Comparison of ENCODE assay signal across 23 cellular contexts in genomic region chr4:31146366-31146765, GRCh38.
DNase-seq lines count a peak whose midpoint lies in the region; ATAC-seq, FAIRE-seq and TF ChIP-seq lines count a peak whose summit lies in the region.
"Had no signal": no experiment of that assay in that cellular context is flagged by ENCODE, and none has a peak within 500 bp of the region (broad histone marks: within the 10 kb centered on the region; RNA-seq: fewer than 3 reads in every experiment).

No MANE protein-coding gene starts in this region.

- H3K9ac ChIP-seq in PC-3 (ENCODE audit: low read length), result no peak overlapping the region
- H3K9ac ChIP-seq: KMS-11 had no signal

- 1% methylated on average over 6 of the region's 6 CpGs for WGBS in A549 (ENCODE audit: missing lambda C conversion rate)
- 12 to 18% methylated on average over 6 of the region's 6 CpGs for WGBS in pancreas, 2 donors

- POLR2A ChIA-PET in A549 (lab: Yijun Ruan, JAX) (no interaction called here), PC-3 (lab: Charles Lee; ENCODE audit: unreplicated experiment) (no interaction called here)

- H3K27me3 ChIP-seq in PC-3 (ENCODE audit: low read length), result no peaks in the 10 kb centered on the region
- no peaks in the 10 kb centered on the region for H3K27me3 ChIP-seq in pancreas
- H3K27me3 ChIP-seq: BE2C, SJSA1 had no signal

- BruUV-seq in PC-3 (replicated peaks; lab: Mats Ljungman, UMichigan), result no TSS peak

- H3K4me2 ChIP-seq in A549 (peak overlapping the region; percentile 30), PC-3 (ENCODE audit: low read length) (no peak overlapping the region)
- H3K4me2 ChIP-seq: KMS-11 had no signal

- TF ChIP-seq CTCF in A549 (IDR thresholded peaks at IDR 0.05), result no peak
- no peak for TF ChIP-seq CTCF in PC-3 (conservative IDR thresholded peaks at IDR 0.05; ENCODE audit: low read depth, low read length)
- TF ChIP-seq CTCF in fibroblast of pulmonary artery (IDR thresholded peaks at IDR 0.05; ENCODE audit: low read length, missing control alignments), result no peak
- no peak for TF ChIP-seq CTCF in pancreas (IDR thresholded peaks at IDR 0.05)
- TF ChIP-seq CTCF in chondrocyte (IDR thresholded peaks at IDR 0.05), result no peak

- peaks cover 4% of the 10 kb centered on the region; the same call in 1 of the 3 replicates for H3K4me1 ChIP-seq in A549
- H3K4me1 ChIP-seq in PC-3 (ENCODE audit: insufficient read depth, low read length), result no peaks in the 10 kb centered on the region
- peaks cover 0 to 14% (median 4%) of the 10 kb centered on the region in 3 donors for H3K4me1 ChIP-seq in pancreas
- H3K4me1 ChIP-seq: BE2C, SJSA1 had no signal

- H3K9me3 ChIP-seq in A549 (no peaks in the 10 kb centered on the region), PC-3 (ENCODE audit: low read length) (no peaks in the 10 kb centered on the region), pancreas (no peaks in the 10 kb centered on the region)
- H3K9me3 ChIP-seq: BE2C, SJSA1 had no signal

- no peaks in the 10 kb centered on the region for H3K9me3 Mint-ChIP-seq in chondrocyte (ENCODE audit: low read depth)

- H3F3A ChIP-seq in PC-3 (ENCODE audit: low read length, unreplicated experiment), result no peaks in the 10 kb centered on the region

- FAIRE-seq in A549 (lab: Jason Lieb, UNC) (no peak), pancreas (lab: Jason Lieb, UNC) (peak; percentile 26)
- FAIRE-seq: GM12891 had no signal

- no peak for TF ChIP-seq EP300 in A549 (IDR thresholded peaks at IDR 0.05)

- H2AFZ ChIP-seq in PC-3 (ENCODE audit: low read length), result no peak overlapping the region

- no peak for TF ChIP-seq POLR2A in A549 (IDR thresholded peaks at IDR 0.05; ENCODE audit: low read length)

- no peak for ATAC-seq in A549
- peak; percentile 64 for ATAC-seq in PC-3
- peak; percentile 88 to 99 (median 91) for ATAC-seq in pancreas
- ATAC-seq: Right ventricle myocardium inferior had no signal

- no peak overlapping the region for H3K4me3 Mint-ChIP-seq in chondrocyte (ENCODE audit: unreplicated experiment)
- H3K4me3 Mint-ChIP-seq: HFFc6 had no signal

- no peak for TF ChIP-seq RAD21 in A549 (conservative IDR thresholded peaks at IDR 0.05 in 1 of 2, IDR thresholded peaks at IDR 0.05 in 1 of 2)

- H3K27ac ChIP-seq in A549 (no peak overlapping the region; a peak in 1 of 6 replicates), PC-3 (ENCODE audit: low read length) (no peak overlapping the region), pancreas (peak overlapping the region in 1 of 4 donors; percentile 7)
- H3K27ac ChIP-seq: HL-60, KMS-11, SJSA1 had no signal

- H3K79me2 ChIP-seq in PC-3 (ENCODE audit: low read length), result no peaks in the 10 kb centered on the region

- H3K27ac Mint-ChIP-seq in chondrocyte (ENCODE audit: unreplicated experiment), result no peak overlapping the region
- H3K27ac Mint-ChIP-seq: HFFc6 had no signal

- peak; percentile 1 to 23 for DNase-seq in A549 (ENCODE audit: low read depth in 1 of 2, low spot score in 1 of 2)
- peak; percentile 42 for DNase-seq in PC-3
- peak; percentile 7 for DNase-seq in fibroblast of pulmonary artery (ENCODE audit: low read depth)
- no peak for DNase-seq in pancreas
- no peak for DNase-seq in NCI-H524 (lab: John Stamatoyannopoulos, UW)
- DNase-seq in NCI-H2171 (lab: John Stamatoyannopoulos, UW), result no peak
- no peak for DNase-seq in 8988T
- DNase-seq in chondrocyte (ENCODE audit: low spot score), result no peak
- DNase-seq: BE2C, DND-41, H7, HFFc6, NCI-H1105, NCI-H146, NCI-H2029, NCI-H345, NCI-H524 treated with DMSO at 0.1 percent for 48 hours, OCI-M1 had no signal

- H3K4me1 Mint-ChIP-seq in chondrocyte (ENCODE audit: low read depth), result no peaks in the 10 kb centered on the region

- H3K4me3 ChIP-seq in A549 (no peak overlapping the region), PC-3 (ENCODE audit: low read length) (no peak overlapping the region), fibroblast of pulmonary artery (replicated peaks; ENCODE audit: low read depth, low read length) (no peak overlapping the region), pancreas (no peak overlapping the region)
- H3K4me3 ChIP-seq: SJSA1 had no signal

- no peaks in the 10 kb centered on the region for H3K27me3 Mint-ChIP-seq in chondrocyte (ENCODE audit: low read depth)

- H4K20me1 ChIP-seq in PC-3 (ENCODE audit: low read length), result no peaks in the 10 kb centered on the region

- intact Hi-C loops in PC-3 (cut with micrococcal nuclease) (no loop called here), pancreas (cut with DNase I) (no loop called here)

- H3K9me2 ChIP-seq in PC-3 (replicated peaks; ENCODE audit: low read length), result no peaks in the 10 kb centered on the region

- CTCF ChIA-PET in A549 (lab: Yijun Ruan, JAX) (interaction anchor here (1.4 kb wide), 1 partner anchor 9 kb away, joined by 3 read pairs; no protein-coding TSS in a partner anchor), PC-3 (lab: Charles Lee) (no interaction called here)

- H3K36me3 Mint-ChIP-seq in chondrocyte (ENCODE audit: low read depth), result peaks cover 6% of the 10 kb centered on the region

- H3K36me3 ChIP-seq in PC-3 (ENCODE audit: low read depth, low read length) (no peaks in the 10 kb centered on the region), pancreas (no peaks in the 10 kb centered on the region)
- H3K36me3 ChIP-seq: BE2C, SJSA1 had no signal

TF ChIP-seq in A549, 52 proteins besides CTCF, POLR2A, EP300 and RAD21:
- no peak for TF ChIP-seq FOXS1 (CRISPR knock-in tag; IDR thresholded peaks at IDR 0.05)
- no peak for TF ChIP-seq SREBF2 (IDR thresholded peaks at IDR 0.05)
- no peak for TF ChIP-seq TFCP2L1 (CRISPR knock-in tag; IDR thresholded peaks at IDR 0.05)
- no peak for TF ChIP-seq RARB (CRISPR knock-in tag; IDR thresholded peaks at IDR 0.05)
- TF ChIP-seq NFE2L2 (conservative IDR thresholded peaks at IDR 0.05; ENCODE audit: low read length), result no peak
- TF ChIP-seq FOSL2 (IDR thresholded peaks at IDR 0.05), result no peak
- TF ChIP-seq FOSL2 (CRISPR knock-in tag; IDR thresholded peaks at IDR 0.05), result peak; percentile 50
- no peak for TF ChIP-seq ELK1 (IDR thresholded peaks at IDR 0.05; ENCODE audit: low read depth, low read length)
TF ChIP-seq in A549: peak in this region for 1.

Comparison
In these comparisons a context has a peak if more than half of its experiments do, and no peak if none do; other contexts are left out.
1. ATAC-seq: peak in PC-3 (single experiment) and pancreas (4 of 4); none in A549 (0 of 2).
2. DNase-seq: peak in A549 (2 of 2), PC-3 (single experiment) and fibroblast of pulmonary artery (single experiment); none in pancreas (0 of 6), NCI-H524 (0 of 2), NCI-H2171 (single experiment), 8988T (single experiment) and chondrocyte (single experiment).